In the genomic region with DNA sequence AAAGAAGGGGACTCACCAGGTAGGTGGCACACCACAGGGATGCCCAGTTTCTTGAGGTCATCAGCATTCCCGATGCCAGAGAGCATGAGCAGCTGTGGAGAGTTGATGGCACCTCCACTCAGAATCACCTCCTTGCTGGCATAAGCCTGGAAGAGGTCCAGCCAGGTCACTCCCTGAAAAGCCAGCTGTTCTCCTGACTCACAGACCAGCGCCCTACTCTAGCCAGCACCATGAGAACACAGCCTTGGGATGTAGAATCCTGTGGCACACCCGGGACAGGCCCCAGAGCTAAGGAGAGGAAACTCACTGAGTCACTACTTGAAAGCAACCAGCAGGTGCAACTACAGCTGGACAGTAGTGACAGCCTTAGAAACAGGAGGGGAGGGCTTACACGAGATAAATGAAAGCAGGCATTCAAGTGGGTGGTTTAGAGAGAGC, we compare ENCODE assay signal across 12 cellular contexts. TPM values are rescaled to one million over a fixed set of nuclear protein-coding genes. Genes with fewer than 3 reads are reported as not detected.
DNase-seq lines count a peak whose midpoint lies in the region; ATAC-seq and TF ChIP-seq lines count a peak whose summit lies in the region.
"Had no signal": no experiment of that assay in that cellular context is flagged by ENCODE, and none has a peak within 500 bp of the region (broad histone marks: within the 10 kb centered on the region; RNA-seq: fewer than 3 reads in every experiment).

No MANE protein-coding gene starts in this region.

- H3K27ac ChIP-seq in testis: no peak overlapping the region
- H3K27ac ChIP-seq: WERI-Rb-1 had no signal

- no peaks in the 10 kb centered on the region for H3K9me3 Mint-ChIP-seq in nephron progenitor cell
- H3K9me3 Mint-ChIP-seq: activated naive CD4-positive, alpha-beta T cell treated with anti-CD3 and anti-CD28 coated beads, Interleukin-2, amount 10 ng/mL, durations not matched to agents 7 days and 5 days; endodermal cell; IgD-negative memory B cell had no signal

- peaks cover 8% of the 10 kb centered on the region for H3K4me1 Mint-ChIP-seq in nephron progenitor cell
- H3K4me1 Mint-ChIP-seq: IgD-negative memory B cell had no signal

- H3K27me3 Mint-ChIP-seq in nephron progenitor cell (ENCODE audit: low read depth, poor library complexity): peaks cover 6% of the 10 kb centered on the region

- H3K9me3 ChIP-seq in testis: no peaks in the 10 kb centered on the region

- H3K4me3 ChIP-seq in Jurkat, Clone E6-1 (ENCODE audit: low read length): no peak overlapping the region
- H3K4me3 ChIP-seq in testis: no peak overlapping the region

- TF ChIP-seq CTCF in testis (IDR thresholded peaks at IDR 0.05) (no peak), nephron progenitor cell (IDR thresholded peaks at IDR 0.05) (no peak)

- no peak overlapping the region for H3K4me3 Mint-ChIP-seq in nephron progenitor cell
- H3K4me3 Mint-ChIP-seq: activated naive CD4-positive, alpha-beta T cell treated with anti-CD3 and anti-CD28 coated beads, Interleukin-2, amount 10 ng/mL, durations not matched to agents 7 days and 5 days; endodermal cell; IgD-negative memory B cell had no signal

- TF ChIP-seq POLR2A in testis (IDR thresholded peaks at IDR 0.05): no peak

- no peak for ATAC-seq in HG02840 (IDR thresholded peaks at IDR 0.05; ENCODE audit: low FRiP score, unreplicated experiment)

- H3K27ac Mint-ChIP-seq in nephron progenitor cell: no peak overlapping the region
- H3K27ac Mint-ChIP-seq: activated naive CD4-positive, alpha-beta T cell treated with anti-CD3 and anti-CD28 coated beads, Interleukin-2, amount 10 ng/mL, durations not matched to agents 7 days and 5 days; endodermal cell; IgD-negative memory B cell had no signal

- no peaks in the 10 kb centered on the region for H3K27me3 ChIP-seq in testis

- H3K36me3 Mint-ChIP-seq in nephron progenitor cell (ENCODE audit: low read depth): no peaks in the 10 kb centered on the region
- H3K36me3 Mint-ChIP-seq: activated naive CD4-positive, alpha-beta T cell treated with anti-CD3 and anti-CD28 coated beads, Interleukin-2, amount 10 ng/mL, durations not matched to agents 7 days and 5 days; IgD-negative memory B cell had no signal

- 45 to 58% methylated on average over 3 to 4 of the region's 4 CpGs for WGBS in testis, 2 donors

- intact Hi-C loops in testis (cut with DNase I; ENCODE audit: low total_unique reads): no loop called here

- H3K36me3 ChIP-seq in testis (ENCODE audit: low read depth, missing control alignments): no peaks in the 10 kb centered on the region
- H3K36me3 ChIP-seq: WERI-Rb-1 had no signal

- no peaks in the 10 kb centered on the region for H3K4me1 ChIP-seq in testis

- DNase-seq in NCI-H526 (lab: John Stamatoyannopoulos, UW) (peak; percentile 9 to 23), NCI-H526 treated with DMSO at 0.1 percent for 48 hours (lab: John Stamatoyannopoulos, UW) (no peak), glomerular visceral epithelial cell (ENCODE audit: extremely low spot score) (peak; percentile 53), testis (peak; percentile 11), NCI-H128 (lab: John Stamatoyannopoulos, UW; ENCODE audit: unreplicated experiment) (no peak), nephron progenitor cell (no peak)
- DNase-seq in Jurkat, Clone E6-1 (ENCODE audit: low read depth, low spot score): peak; percentile 28
- DNase-seq: activated naive CD4-positive, alpha-beta T cell treated with anti-CD3 and anti-CD28 coated beads, Interleukin-2, amount 10 ng/mL, durations not matched to agents 7 days and 5 days; WERI-Rb-1 had no signal

RNA-seq across cellular contexts. Expression of gene CHDH, which starts 24.6 kb away (rescaled TPM):
- not detected for polyA plus RNA-seq in Jurkat, Clone E6-1 (2012; ENCODE audit: insufficient read depth, insufficient read length)
- total RNA-seq in testis: 10 to 100 TPM; 28.1 to 41.4 TPM
- 13.5 TPM for polyA plus RNA-seq in testis (ENCODE audit: insufficient read depth, low read depth, low replicate concordance)

RNA-seq across cellular contexts. Expression of gene IL17RB, which starts 24.7 kb away (rescaled TPM):
- polyA plus RNA-seq in Jurkat, Clone E6-1 (2012; ENCODE audit: insufficient read depth, insufficient read length): not detected
- 10 to 100 TPM in 1 of 2 donors, 1 to 10 TPM in 1; 9.5 to 17.5 TPM for total RNA-seq in testis
- polyA plus RNA-seq in testis (ENCODE audit: insufficient read depth, low read depth, low replicate concordance): 5.8 TPM

Comparison
In these comparisons a context has a peak if more than half of its experiments do, and no peak if none do; other contexts are left out.
1. DNase-seq: peak in NCI-H526 (2 of 2), Jurkat, Clone E6-1 (single experiment), glomerular visceral epithelial cell (single experiment) and testis (single experiment); none in NCI-H526 treated with DMSO at 0.1 percent for 48 hours (single experiment), NCI-H128 (single experiment) and nephron progenitor cell (single experiment).